ENCODE assay signal across 16 cellular contexts in the genomic region with DNA sequence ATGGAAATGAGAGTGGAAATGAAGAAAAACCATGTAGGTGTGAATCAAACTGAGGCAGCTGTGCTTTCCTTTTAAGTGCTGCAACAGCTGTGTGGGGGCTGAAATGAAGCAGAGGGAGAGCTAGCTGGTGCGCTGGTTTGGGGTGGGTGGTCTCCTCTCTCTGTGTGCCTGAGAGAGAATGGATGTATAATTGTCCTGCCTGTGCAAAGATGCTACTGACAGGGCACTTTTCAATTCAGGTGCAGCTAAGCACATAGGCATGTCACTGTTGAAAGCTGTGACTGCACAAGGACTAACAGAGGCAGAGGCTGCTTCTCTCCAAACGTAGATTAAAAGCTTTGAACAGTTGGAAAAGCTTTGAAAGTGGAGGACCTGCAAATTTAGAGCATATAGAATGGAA.
DNase-seq lines count a peak whose midpoint lies in the region; ATAC-seq and TF ChIP-seq lines count a peak whose summit lies in the region.
"Had no signal": no experiment of that assay in that cellular context is flagged by ENCODE, and none has a peak within 500 bp of the region (broad histone marks: within the 10 kb centered on the region; RNA-seq: fewer than 3 reads in every experiment).

No MANE protein-coding gene starts in this region.

- intact Hi-C loops in aorta (cut with DNase I) = no loop called here

- no peaks in the 10 kb centered on the region for H3K9me3 ChIP-seq in neural cell (ENCODE audit: low read length)
- no peaks in the 10 kb centered on the region for H3K9me3 ChIP-seq in aorta (ENCODE audit: control insufficient read depth, low read length)
- H3K9me3 ChIP-seq: BLaER1, Caco-2 had no signal

- H3K27ac ChIP-seq in coronary artery (no peak overlapping the region), neural cell (ENCODE audit: low read length) (no peak overlapping the region), aorta (ENCODE audit: low read depth in 1 of 2, low read length in 2 of 2) (no peak overlapping the region)
- H3K27ac ChIP-seq: BLaER1 had no signal

- TF ChIP-seq EP300 in neural cell (conservative IDR thresholded peaks at IDR 0.05; ENCODE audit: poor library complexity, severe bottlenecking) = peak; percentile 32

- H4K20me1 ChIP-seq in neural cell (ENCODE audit: insufficient read depth) = no peaks in the 10 kb centered on the region
- H4K20me1 ChIP-seq: BLaER1 had no signal

- H3K4me2 ChIP-seq in neural cell (ENCODE audit: low read length) = no peak overlapping the region
- H3K4me2 ChIP-seq: BLaER1 had no signal

- H3K27me3 ChIP-seq in neural cell (ENCODE audit: insufficient read depth, low read depth, low read length) (no peaks in the 10 kb centered on the region), aorta (ENCODE audit: control insufficient read depth in 1 of 2, insufficient read depth in 2 of 2, low read length in 1 of 2) (no peaks in the 10 kb centered on the region)
- H3K27me3 ChIP-seq: BLaER1 had no signal

- TF ChIP-seq RAD21 in neural cell (conservative IDR thresholded peaks at IDR 0.05) = peak; percentile 28

- TF ChIP-seq CTCF in coronary artery (IDR thresholded peaks at IDR 0.05) (no peak), neural cell (IDR thresholded peaks at IDR 0.05; ENCODE audit: poor library complexity, severe bottlenecking) (no peak)

- ATAC-seq in aorta (ENCODE audit: low FRiP score) (peak; percentile 29), HG03095 (IDR thresholded peaks at IDR 0.05; ENCODE audit: unreplicated experiment) (no peak), HG02840 (IDR thresholded peaks at IDR 0.05; ENCODE audit: low FRiP score, unreplicated experiment) (no peak), HG03045 (IDR thresholded peaks at IDR 0.05; ENCODE audit: unreplicated experiment) (no peak)

- no peak overlapping the region for H2AFZ ChIP-seq in neural cell (ENCODE audit: low read depth, low read length)

- no peak overlapping the region for H3K9ac ChIP-seq in neural cell (ENCODE audit: low read length)
- H3K9ac ChIP-seq: BLaER1 had no signal

- H3F3A ChIP-seq in neural cell (ENCODE audit: insufficient read depth, low read length, poor library complexity, severe bottlenecking) = no peaks in the 10 kb centered on the region

- H3K4me3 ChIP-seq in coronary artery (no peak overlapping the region), neural cell (ENCODE audit: low read length) (peak overlapping the region; percentile 7), aorta (ENCODE audit: low read length in 2 of 2) (no peak overlapping the region)
- H3K4me3 ChIP-seq: BLaER1 had no signal

- H3K9me2 ChIP-seq in neural cell (ENCODE audit: insufficient read depth, low read length) = no peaks in the 10 kb centered on the region

- DNase-seq in NCI-H510A treated with DMSO at 0.1 percent for 48 hours (lab: John Stamatoyannopoulos, UW) (peak; percentile 3), NCI-H510A (lab: John Stamatoyannopoulos, UW) (no peak), coronary artery (ENCODE audit: low spot score) (peak; percentile 68), aorta (no peak)
- DNase-seq: 8988T; AML-193; Caco-2; CD8-positive, alpha-beta memory T cell; DND-41; GF-D8; H7 had no signal

- WGBS in aorta, 2 donors = 26 to 39% methylated on average over 2 of the region's 2 CpGs

- H3K4me1 ChIP-seq in aorta (ENCODE audit: control insufficient read depth in 1 of 2, insufficient read depth in 2 of 2, low read length in 2 of 2) = no peaks in the 10 kb centered on the region
- H3K4me1 ChIP-seq: BLaER1, Caco-2 had no signal

- no peaks in the 10 kb centered on the region for H3K79me2 ChIP-seq in neural cell (replicated peaks; ENCODE audit: insufficient read depth, low read length)

- no peaks in the 10 kb centered on the region for H3K36me3 ChIP-seq in neural cell (ENCODE audit: insufficient read depth, low read length)
- H3K36me3 ChIP-seq in aorta (ENCODE audit: control insufficient read depth in 1 of 2, insufficient read depth in 2 of 2, low read length in 1 of 2) = no peaks in the 10 kb centered on the region
- H3K36me3 ChIP-seq: BLaER1 had no signal

TF ChIP-seq in neural cell, 6 proteins besides CTCF, POLR2A, EP300 and RAD21:
- TF ChIP-seq POLR2AphosphoS5 (IDR thresholded peaks at IDR 0.05) (no peak), EZH2 (IDR thresholded peaks at IDR 0.05; ENCODE audit: borderline replicate concordance, insufficient read depth, low read length, poor library complexity, severe bottlenecking) (no peak), SMC3 (conservative IDR thresholded peaks at IDR 0.05; ENCODE audit: poor library complexity) (no peak), MXI1 (conservative IDR thresholded peaks at IDR 0.05; ENCODE audit: poor library complexity, severe bottlenecking) (no peak), TAF1 (IDR thresholded peaks at IDR 0.05; ENCODE audit: low read depth) (no peak)
- TF ChIP-seq, protein P1, sequence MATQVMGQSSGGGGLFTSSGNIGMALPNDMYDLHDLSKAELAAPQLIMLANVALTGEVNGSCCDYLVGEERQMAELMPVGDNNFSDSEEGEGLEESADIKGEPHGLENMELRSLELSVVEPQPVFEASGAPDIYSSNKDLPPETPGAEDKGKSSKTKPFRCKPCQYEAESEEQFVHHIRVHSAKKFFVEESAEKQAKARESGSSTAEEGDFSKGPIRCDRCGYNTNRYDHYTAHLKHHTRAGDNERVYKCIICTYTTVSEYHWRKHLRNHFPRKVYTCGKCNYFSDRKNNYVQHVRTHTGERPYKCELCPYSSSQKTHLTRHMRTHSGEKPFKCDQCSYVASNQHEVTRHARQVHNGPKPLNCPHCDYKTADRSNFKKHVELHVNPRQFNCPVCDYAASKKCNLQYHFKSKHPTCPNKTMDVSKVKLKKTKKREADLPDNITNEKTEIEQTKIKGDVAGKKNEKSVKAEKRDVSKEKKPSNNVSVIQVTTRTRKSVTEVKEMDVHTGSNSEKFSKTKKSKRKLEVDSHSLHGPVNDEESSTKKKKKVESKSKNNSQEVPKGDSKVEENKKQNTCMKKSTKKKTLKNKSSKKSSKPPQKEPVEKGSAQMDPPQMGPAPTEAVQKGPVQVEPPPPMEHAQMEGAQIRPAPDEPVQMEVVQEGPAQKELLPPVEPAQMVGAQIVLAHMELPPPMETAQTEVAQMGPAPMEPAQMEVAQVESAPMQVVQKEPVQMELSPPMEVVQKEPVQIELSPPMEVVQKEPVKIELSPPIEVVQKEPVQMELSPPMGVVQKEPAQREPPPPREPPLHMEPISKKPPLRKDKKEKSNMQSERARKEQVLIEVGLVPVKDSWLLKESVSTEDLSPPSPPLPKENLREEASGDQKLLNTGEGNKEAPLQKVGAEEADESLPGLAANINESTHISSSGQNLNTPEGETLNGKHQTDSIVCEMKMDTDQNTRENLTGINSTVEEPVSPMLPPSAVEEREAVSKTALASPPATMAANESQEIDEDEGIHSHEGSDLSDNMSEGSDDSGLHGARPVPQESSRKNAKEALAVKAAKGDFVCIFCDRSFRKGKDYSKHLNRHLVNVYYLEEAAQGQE (IDR thresholded peaks at IDR 0.05; ENCODE audit: borderline replicate concordance) = no peak

Comparison
In these comparisons a context has a peak if more than half of its experiments do, and no peak if none do; other contexts are left out.
1. DNase-seq: peak in NCI-H510A treated with DMSO at 0.1 percent for 48 hours (single experiment) and coronary artery (single experiment); none in NCI-H510A (single experiment) and aorta (0 of 2).